In genomic region chr17:42193216-42194132, GRCh38 we compare ENCODE assay signal across 8 cellular contexts. TPM values are rescaled to one million over a fixed set of nuclear protein-coding genes. Genes with fewer than 3 reads are reported as not detected.
DNase-seq lines count a peak whose midpoint lies in the region; ATAC-seq and TF ChIP-seq lines count a peak whose summit lies in the region.

No MANE protein-coding gene starts in this region.

- ATAC-seq in esophagus mucosa (peak; percentile 2), GM18870 (IDR thresholded peaks at IDR 0.05; ENCODE audit: unreplicated experiment) (no peak)

- H3K36me3 ChIP-seq in DOHH2 (ENCODE audit: control insufficient read depth, low read length) = no peaks in the 10 kb centered on the region
- H3K36me3 ChIP-seq in prostate gland = no peaks in the 10 kb centered on the region

- no peaks in the 10 kb centered on the region for H3F3A ChIP-seq in DOHH2 (ENCODE audit: control insufficient read depth, insufficient read depth)

- CTCF ChIA-PET in RWPE1 (lab: Yijun Ruan, JAX) = interaction anchor here (0.6 kb wide), 1 partner anchor 360 kb away, joined by 3 read pairs; no protein-coding TSS in a partner anchor

- DNase-seq in RWPE1 (ENCODE audit: low spot score) (no peak), prostate gland (ENCODE audit: low spot score) (no peak), NCI-H1092 treated with DMSO at 0.1 percent for 48 hours (lab: John Stamatoyannopoulos, UW) (no peak), ACHN (no peak), GDM1 (lab: John Stamatoyannopoulos, UW) (no peak)

- TF ChIP-seq CTCF in DOHH2 (IDR thresholded peaks at IDR 0.05; ENCODE audit: low read depth, low read length, poor library complexity, severe bottlenecking) = peak; percentile 48
- TF ChIP-seq CTCF in RWPE1 (conservative IDR thresholded peaks at IDR 0.05; ENCODE audit: low read depth) = no peak
- TF ChIP-seq CTCF in prostate gland (IDR thresholded peaks at IDR 0.05) = no peak

- WGBS in prostate gland = 66% methylated on average over 15 of the region's 15 CpGs

- no peak for TF ChIP-seq POLR2A in prostate gland (IDR thresholded peaks at IDR 0.05)

- H3K4me3 ChIP-seq in DOHH2 (ENCODE audit: low read length) (peak overlapping the region; percentile 98), prostate gland (peak overlapping the region; percentile 50 to 77)

- H3K9me3 ChIP-seq in DOHH2 (ENCODE audit: control insufficient read depth, insufficient read depth, low read length) = no peaks in the 10 kb centered on the region
- no peaks in the 10 kb centered on the region for H3K9me3 ChIP-seq in prostate gland

- peaks cover 11% of the 10 kb centered on the region for H3K79me2 ChIP-seq in DOHH2 (ENCODE audit: control insufficient read depth, low read length)

- peak overlapping the region; percentile 83 for H3K4me2 ChIP-seq in DOHH2 (ENCODE audit: low read length)

- H3K4me1 ChIP-seq in DOHH2 (ENCODE audit: control insufficient read depth, low read length) (peaks cover 22% of the 10 kb centered on the region), prostate gland (replicated peaks) (no peaks in the 10 kb centered on the region)

- H3K27ac ChIP-seq in DOHH2 (ENCODE audit: low read depth, low read length) (peak overlapping the region; percentile 44), RWPE1 (peak overlapping the region; percentile 65), prostate gland (peak overlapping the region; percentile 67 to 79)

- in situ Hi-C loops in ACHN (cut with HindIII; ENCODE audit: low pct_ligation_motif_present, low pct_unique_long_range_greater_than_20kb, low sequenced_read_pairs) = no loop called here

- no peaks in the 10 kb centered on the region for H3K9me2 ChIP-seq in DOHH2 (replicated peaks; ENCODE audit: control insufficient read depth, low read length)

- H3K27me3 ChIP-seq in DOHH2 (ENCODE audit: control insufficient read depth, low read length) (no peaks in the 10 kb centered on the region), prostate gland (replicated peaks; ENCODE audit: insufficient read depth) (no peaks in the 10 kb centered on the region)

- intact Hi-C loops in prostate gland (cut with DNase I) = no loop called here

- POLR2A ChIA-PET in RWPE1 (lab: Yijun Ruan, JAX; ENCODE audit: low non-redundant PET) = no interaction called here

- H4K20me1 ChIP-seq in DOHH2 (ENCODE audit: control insufficient read depth, insufficient read depth, low read depth, low read length) = no peaks in the 10 kb centered on the region

RNA-seq across cellular contexts. Expression of gene GHDC, which starts 0.8 kb away (rescaled TPM):
- total RNA-seq in esophagus mucosa (9.0 TPM), prostate gland (100 to 1,000 TPM in 1 of 2 donors, 10 to 100 TPM in 1; 45.3 to 106 TPM)

RNA-seq across cellular contexts. Expression of gene HCRT, which starts 8.2 kb away (rescaled TPM):
- not detected for total RNA-seq in esophagus mucosa
- total RNA-seq in prostate gland = not detected

RNA-seq across cellular contexts. Expression of gene KCNH4, which starts 12.5 kb away (rescaled TPM):
- total RNA-seq in esophagus mucosa (not detected), prostate gland (under 1 TPM in 1 of 2 donors, not detected in 1; 0.51 TPM)

RNA-seq across cellular contexts. Expression of gene RAB5C, which starts 38.7 kb away (rescaled TPM):
- 63.8 TPM for total RNA-seq in esophagus mucosa
- 100 to 1,000 TPM; 124 to 146 TPM for total RNA-seq in prostate gland
